Comparison of ENCODE assay signal across 16 cellular contexts in the genomic region with DNA sequence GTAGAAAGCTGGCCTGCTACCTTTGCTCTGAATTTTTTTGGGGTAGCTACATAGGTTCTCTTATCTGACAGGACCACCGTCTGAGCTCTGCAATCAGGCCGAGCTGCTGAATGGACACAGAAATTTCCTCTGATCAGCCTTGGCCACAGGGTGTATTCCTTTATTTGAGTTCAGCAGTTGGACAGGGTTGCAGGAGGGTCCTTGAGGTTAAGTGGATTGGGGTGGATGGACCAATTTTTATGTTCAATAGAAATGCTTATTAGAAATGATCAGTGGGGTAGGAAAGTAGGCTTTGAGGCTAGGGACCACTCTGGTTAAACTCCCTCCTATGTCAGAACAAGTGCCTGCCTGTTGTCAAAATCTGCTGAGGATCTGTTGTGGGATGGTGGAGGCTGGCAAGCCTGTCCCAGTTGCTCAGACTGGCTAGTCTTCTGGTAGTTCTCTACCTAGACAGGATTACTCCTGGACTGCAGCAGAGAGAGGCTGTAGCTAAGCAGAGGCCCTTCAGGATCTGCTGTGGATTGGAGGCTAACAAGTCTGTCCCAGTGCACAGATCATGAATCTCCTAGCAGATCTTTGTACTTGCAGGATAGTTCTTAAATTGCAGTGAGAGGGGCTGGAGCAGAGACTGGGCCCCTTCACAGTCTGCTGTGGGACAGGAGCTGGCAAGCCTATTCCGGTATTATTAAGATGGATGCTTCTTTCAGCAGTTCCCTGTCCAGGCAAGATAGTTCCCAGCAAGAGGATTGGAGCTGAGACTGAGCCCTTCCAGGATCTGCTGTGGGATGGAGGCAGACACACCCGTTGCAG.
"Had no signal": no experiment of that assay in that cellular context is flagged by ENCODE, and none has a peak within 500 bp of the region (broad histone marks: within the 10 kb centered on the region; RNA-seq: fewer than 3 reads in every experiment).

No MANE protein-coding gene starts in this region.

- H3K4me1 ChIP-seq: left lung, upper lobe of left lung had no signal

- DNase-seq: activated CD4-positive, alpha-beta T cell treated with anti-CD3 and anti-CD28 coated beads, Interleukin-2, amount 50 U/mL, for 48 hours; activated CD4-positive, CD25-positive, alpha-beta regulatory T cell treated with anti-CD3 and anti-CD28 coated beads, Interleukin-2, amount 50 U/mL, for 72 hours; activated CD8-positive, alpha-beta memory T cell treated with anti-CD3 and anti-CD28 coated beads, Interleukin-2, amount 10 ng/mL, durations not matched to agents 7 days and 5 days; activated effector memory CD4-positive, alpha-beta T cell treated with Interleukin-2 at 50 U/mL for 16 hours; activated T-cell treated with anti-CD3 and anti-CD28 coated beads, Interleukin-2, amount 50 U/mL, for 24 hours; foreskin melanocyte; left lung; upper lobe of left lung had no signal

- H3K4me2 ChIP-seq: neural progenitor cell had no signal

- ATAC-seq: activated CD8-positive, alpha-beta memory T cell treated with anti-CD3 and anti-CD28 coated beads, Interleukin-2, amount 10 ng/mL, durations not matched to agents 7 days and 5 days; stimulated activated effector memory CD8-positive, alpha-beta T cell treated with anti-CD3 and anti-CD28 coated beads, Interleukin-12 subunit alpha, Interleukin-12 subunit beta, amount 100 ng/mL, for 72 hours had no signal

- FAIRE-seq: bronchial epithelial cell, colon had no signal

- H3K4me3 ChIP-seq: esophagus muscularis mucosa, left lung, neural progenitor cell, right atrium auricular region, upper lobe of left lung had no signal

- H3K4me3 Mint-ChIP-seq: activated CD8-positive, alpha-beta memory T cell treated with anti-CD3 and anti-CD28 coated beads, Interleukin-2, amount 10 ng/mL, durations not matched to agents 7 days and 5 days; activated naive CD8-positive, alpha-beta T cell; activated T-cell treated with anti-CD3 and anti-CD28 coated beads, Interleukin-2, amount 50 U/mL, for 24 hours; memory B cell; neural progenitor cell; stimulated activated effector memory CD8-positive, alpha-beta T cell treated with anti-CD3 and anti-CD28 coated beads, Interleukin-12 subunit alpha, Interleukin-12 subunit beta, amount 100 ng/mL, for 72 hours had no signal

- H3K9ac ChIP-seq: neural progenitor cell had no signal

- H3K27me3 ChIP-seq: esophagus muscularis mucosa, left lung, neural progenitor cell, right atrium auricular region, upper lobe of left lung had no signal

- H3K27ac ChIP-seq: esophagus muscularis mucosa, left lung, neural progenitor cell, upper lobe of left lung had no signal

- H3K36me3 Mint-ChIP-seq: stimulated activated effector memory CD8-positive, alpha-beta T cell treated with anti-CD3 and anti-CD28 coated beads, Interleukin-12 subunit alpha, Interleukin-12 subunit beta, amount 100 ng/mL, for 72 hours had no signal

- H3K27ac Mint-ChIP-seq: activated CD8-positive, alpha-beta memory T cell treated with anti-CD3 and anti-CD28 coated beads, Interleukin-2, amount 10 ng/mL, durations not matched to agents 7 days and 5 days; activated naive CD8-positive, alpha-beta T cell; activated T-cell treated with anti-CD3 and anti-CD28 coated beads, Interleukin-2, amount 50 U/mL, for 24 hours; memory B cell; neural progenitor cell; stimulated activated effector memory CD8-positive, alpha-beta T cell treated with anti-CD3 and anti-CD28 coated beads, Interleukin-12 subunit alpha, Interleukin-12 subunit beta, amount 100 ng/mL, for 72 hours had no signal

- H3K27me3 Mint-ChIP-seq: activated CD8-positive, alpha-beta memory T cell treated with anti-CD3 and anti-CD28 coated beads, Interleukin-2, amount 10 ng/mL, durations not matched to agents 7 days and 5 days; activated naive CD8-positive, alpha-beta T cell; activated T-cell treated with anti-CD3 and anti-CD28 coated beads, Interleukin-2, amount 50 U/mL, for 24 hours; memory B cell had no signal

- H2AFZ ChIP-seq: neural progenitor cell had no signal

- H3K36me3 ChIP-seq: esophagus muscularis mucosa, left lung, right atrium auricular region, upper lobe of left lung had no signal
